In the genomic region with DNA sequence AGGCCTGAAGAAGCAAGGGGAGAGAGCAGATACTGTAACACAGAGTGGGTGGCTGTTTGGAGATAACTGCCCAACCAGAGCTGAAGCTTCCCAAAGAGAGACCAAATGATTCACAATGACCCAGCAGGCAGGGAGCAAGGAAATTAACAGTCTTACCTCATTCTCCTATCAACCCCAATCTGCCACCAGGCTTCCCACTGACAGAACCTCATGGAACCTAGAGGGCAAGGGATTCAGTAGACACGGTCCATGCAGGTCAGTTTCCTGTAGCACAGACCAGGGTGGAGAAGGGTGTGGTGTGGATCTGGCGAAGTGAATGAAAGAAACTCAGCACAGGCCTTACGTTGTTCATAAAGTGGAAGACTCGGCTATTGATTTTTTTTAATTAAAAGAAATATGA, we compare ENCODE assay signal across 12 cellular contexts.
"Had no signal": no experiment of that assay in that cellular context is flagged by ENCODE, and none has a peak within 500 bp of the region (broad histone marks: within the 10 kb centered on the region; RNA-seq: fewer than 3 reads in every experiment).

No MANE protein-coding gene starts in this region.

- ATAC-seq: activated naive CD4-positive, alpha-beta T cell treated with anti-CD3 and anti-CD28 coated beads, Interleukin-2, amount 50 U/mL, for 72 hours; activated T-cell treated with anti-CD3 and anti-CD28 coated beads, Interleukin-2, amount 50 U/mL, for 4 hours; stimulated activated memory B cell treated with anti-CD40 and anti-IgM and Interleukin-4, amounts not matched to agents 10 μg/mL and 1 μg/mL and 100 μg/mL, for 72 hours had no signal

- H3K4me3 ChIP-seq: spleen, tibial artery, uterus had no signal

- H3K36me3 Mint-ChIP-seq: activated CD4-positive, alpha-beta memory T cell treated with anti-CD3 and anti-CD28 coated beads for 36 hours; naive B cell; stimulated activated memory B cell treated with anti-CD40 and anti-IgM and Interleukin-4, amounts not matched to agents 10 μg/mL and 1 μg/mL and 100 μg/mL, for 72 hours had no signal

- DNase-seq: activated CD4-positive, alpha-beta memory T cell treated with anti-CD3 and anti-CD28 coated beads for 36 hours; activated effector memory CD4-positive, alpha-beta T cell treated with anti-CD3 and anti-CD28 coated beads, Interleukin-2, amount 50 U/mL, for 16 hours; activated T-cell treated with anti-CD3 and anti-CD28 coated beads, Interleukin-2, amount 50 U/mL, for 4 hours; naive B cell; spleen; stimulated activated CD4-positive, alpha-beta T cell treated with anti-CD3 and anti-CD28 coated beads, Interleukin-1b, Interleukin-23, amount 100 ng/mL, for 48 hours; tibial artery; uterus had no signal

- H3K9me3 ChIP-seq: spleen, tibial artery, uterus had no signal

- H3K4me3 Mint-ChIP-seq: activated CD4-positive, alpha-beta memory T cell treated with anti-CD3 and anti-CD28 coated beads for 36 hours; activated T-cell treated with anti-CD3 and anti-CD28 coated beads, Interleukin-2, amount 50 U/mL, for 4 hours; mesothelial cell of epicardium; stimulated activated memory B cell treated with anti-CD40 and anti-IgM and Interleukin-4, amounts not matched to agents 10 μg/mL and 1 μg/mL and 100 μg/mL, for 72 hours had no signal

- H3K4me1 ChIP-seq: spleen, tibial artery, uterus had no signal

- H3K36me3 ChIP-seq: spleen, tibial artery, uterus had no signal

- H3K9me3 Mint-ChIP-seq: activated CD4-positive, alpha-beta memory T cell treated with anti-CD3 and anti-CD28 coated beads for 36 hours; activated naive CD4-positive, alpha-beta T cell treated with anti-CD3 and anti-CD28 coated beads, Interleukin-2, amount 50 U/mL, for 72 hours; activated T-cell treated with anti-CD3 and anti-CD28 coated beads, Interleukin-2, amount 50 U/mL, for 4 hours; stimulated activated memory B cell treated with anti-CD40 and anti-IgM and Interleukin-4, amounts not matched to agents 10 μg/mL and 1 μg/mL and 100 μg/mL, for 72 hours had no signal

- H3K27ac ChIP-seq: parathyroid adenoma, spleen, tibial artery, uterus had no signal

- H3K27ac Mint-ChIP-seq: activated CD4-positive, alpha-beta memory T cell treated with anti-CD3 and anti-CD28 coated beads for 36 hours; activated naive CD4-positive, alpha-beta T cell treated with anti-CD3 and anti-CD28 coated beads, Interleukin-2, amount 50 U/mL, for 72 hours; mesothelial cell of epicardium; naive B cell; stimulated activated memory B cell treated with anti-CD40 and anti-IgM and Interleukin-4, amounts not matched to agents 10 μg/mL and 1 μg/mL and 100 μg/mL, for 72 hours had no signal

- H3K4me1 Mint-ChIP-seq: naive B cell; stimulated activated memory B cell treated with anti-CD40 and anti-IgM and Interleukin-4, amounts not matched to agents 10 μg/mL and 1 μg/mL and 100 μg/mL, for 72 hours had no signal

- H3K27me3 ChIP-seq: spleen, tibial artery, uterus had no signal
